8 cellular contexts compared by ENCODE assay signal in genomic region chr3:9397911-9398714, GRCh38. TPM values are rescaled to one million over a fixed set of nuclear protein-coding genes. Genes with fewer than 3 reads are reported as not detected.
DNase-seq lines count a peak whose midpoint lies in the region; TF ChIP-seq lines count a peak whose summit lies in the region.

No MANE protein-coding gene starts in this region.

- DNase-seq in activated gamma-delta T cell treated with Interleukin-2 at 50 U/mL for 16 hours (peak; percentile 31), activated gamma-delta T cell (lab: John Stamatoyannopoulos, UW) (no peak), RWPE1 (ENCODE audit: low spot score) (no peak), adrenal gland (peak; percentile 57 to 79 (median 65)), left ventricle myocardium inferior (peak; percentile 34), putamen (ENCODE audit: low spot score) (peak; percentile 39), COR-L47 (lab: John Stamatoyannopoulos, UW) (no peak), cortex of kidney (lab: John Stamatoyannopoulos, UW) (no peak)

- H3K4me3 ChIP-seq in adrenal gland (peak overlapping the region; percentile 31 to 97 (median 86)), left ventricle myocardium inferior (peak overlapping the region; percentile 80)

- peaks cover 35 to 68% of the 10 kb centered on the region in 2 donors for H3K4me1 ChIP-seq in adrenal gland (replicated peaks in 1 of 2)
- peaks cover 82% of the 10 kb centered on the region for H3K4me1 ChIP-seq in left ventricle myocardium inferior

- H3K27me3 ChIP-seq in adrenal gland (no peaks in the 10 kb centered on the region), left ventricle myocardium inferior (ENCODE audit: low read depth) (no peaks in the 10 kb centered on the region)

- peaks cover 0 to 7% of the 10 kb centered on the region in 2 donors for H3K36me3 ChIP-seq in adrenal gland (replicated peaks in 1 of 2)
- peaks cover 11% of the 10 kb centered on the region for H3K36me3 ChIP-seq in left ventricle myocardium inferior

- H3K9me3 ChIP-seq in adrenal gland (replicated peaks in 1 of 3): no peaks in the 10 kb centered on the region
- no peaks in the 10 kb centered on the region for H3K9me3 ChIP-seq in left ventricle myocardium inferior (replicated peaks)

- 0 to 1% (median 0%) methylated on average over 25 to 46 of the region's 46 CpGs for WGBS in adrenal gland, 4 donors

- no peak for TF ChIP-seq POLR2A in adrenal gland (IDR thresholded peaks at IDR 0.05)

- intact Hi-C loops in adrenal gland (cut with DNase I): no loop called here
- intact Hi-C loops in left ventricle myocardium inferior (cut with micrococcal nuclease): no loop called here

- CTCF ChIA-PET in RWPE1 (lab: Yijun Ruan, JAX): no interaction called here

- no peak for TF ChIP-seq CTCF in RWPE1 (conservative IDR thresholded peaks at IDR 0.05; ENCODE audit: low read depth)
- TF ChIP-seq CTCF in adrenal gland (IDR thresholded peaks at IDR 0.05): no peak
- TF ChIP-seq CTCF in left ventricle myocardium inferior (IDR thresholded peaks at IDR 0.05; ENCODE audit: borderline replicate concordance): no peak

- H3K27ac ChIP-seq in RWPE1 (peak overlapping the region; percentile 99), adrenal gland (peak overlapping the region; percentile 89 to 99 (median 97)), left ventricle myocardium inferior (replicated peaks) (peak overlapping the region; percentile 98)

- POLR2A ChIA-PET in RWPE1 (lab: Yijun Ruan, JAX; ENCODE audit: low non-redundant PET): interaction anchor here (1.1 kb wide), 1 partner anchor 18 kb away, joined by 3 read pairs; no protein-coding TSS in a partner anchor

RNA-seq across cellular contexts. Expression of gene SETD5, which starts 0.7 kb away (rescaled TPM):
- total RNA-seq in adrenal gland: 100 to 1,000 TPM in 2 of 8 donors, 10 to 100 TPM in 6; 46.5 to 135 (median 88.6) TPM
- 10 to 100 TPM; 35.3 to 72.5 (median 63.1) TPM for polyA plus RNA-seq in adrenal gland
- 49.9 TPM for total RNA-seq in left ventricle myocardium inferior

RNA-seq across cellular contexts. Expression of gene THUMPD3, which starts 35.3 kb away (rescaled TPM):
- total RNA-seq in adrenal gland: 10 to 100 TPM; 20.1 to 57.3 (median 42.8) TPM
- polyA plus RNA-seq in adrenal gland: 10 to 100 TPM; 32.9 to 70.2 (median 35.9) TPM
- 57.4 TPM for total RNA-seq in left ventricle myocardium inferior

Comparison
In these comparisons a context has a peak if more than half of its experiments do, and no peak if none do; other contexts are left out.
1. DNase-seq: peak in activated gamma-delta T cell treated with Interleukin-2 at 50 U/mL for 16 hours (single experiment), adrenal gland (7 of 7), left ventricle myocardium inferior (single experiment) and putamen (single experiment); none in activated gamma-delta T cell (single experiment), RWPE1 (single experiment), COR-L47 (single experiment) and cortex of kidney (single experiment).
2. Peak in every context shown above with its lines, with median percentiles within 50 percentile points of each other: H3K27ac ChIP-seq.